Comparison of ENCODE assay signal across 8 cellular contexts in the genomic region with DNA sequence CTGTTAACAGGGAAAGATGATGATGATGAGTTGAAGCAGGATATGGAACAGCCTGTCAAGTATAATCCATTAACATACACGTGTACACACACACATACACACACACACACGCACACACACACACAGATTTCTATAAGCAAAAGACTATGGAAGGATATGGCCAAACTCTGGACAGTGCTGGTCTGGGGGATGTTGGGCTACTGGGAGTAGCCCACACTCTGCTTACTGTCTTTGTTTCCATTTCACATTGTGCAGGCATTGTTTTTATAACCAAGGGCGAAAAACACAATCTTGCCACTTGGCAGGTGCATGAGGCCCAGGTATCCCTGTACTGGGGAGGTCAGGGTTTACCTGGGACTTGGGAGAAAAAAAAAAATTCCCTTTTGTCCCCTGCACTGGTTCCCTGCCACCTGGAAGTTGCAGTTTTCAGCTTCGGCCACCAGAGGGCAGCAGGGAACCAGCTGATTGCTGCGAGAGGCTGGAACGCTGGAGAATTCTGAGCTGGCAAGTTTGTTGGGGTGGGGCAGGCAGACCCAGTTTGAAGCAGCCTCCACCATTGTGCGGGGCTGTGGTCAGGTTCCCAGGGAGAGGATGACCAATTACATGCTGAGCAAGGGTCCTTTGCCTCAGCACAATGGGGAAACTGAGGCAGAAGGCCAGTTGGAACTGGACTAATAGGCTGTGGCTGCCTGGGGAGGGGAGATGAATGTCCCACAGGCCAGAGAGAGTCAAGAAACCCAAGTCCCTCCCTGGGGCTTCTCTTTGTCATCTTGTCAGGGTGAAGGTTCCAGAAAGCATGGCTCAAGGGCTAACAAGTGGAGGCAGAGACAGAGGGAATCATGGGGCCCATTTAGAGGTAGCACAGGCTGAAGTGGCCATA. TPM values are rescaled to one million over a fixed set of nuclear protein-coding genes. Genes with fewer than 3 reads are reported as not detected.
A peak's percentile ranks its signal among the peaks of the same experiment; 100 is the strongest.
DNase-seq lines count a peak whose midpoint lies in the region; ATAC-seq and TF ChIP-seq lines count a peak whose summit lies in the region.

No MANE protein-coding gene starts in this region.

- no peaks in the 10 kb centered on the region for H3K79me2 ChIP-seq in osteoblast (ENCODE audit: insufficient read depth, low read length)

- H3K36me3 ChIP-seq in SJCRH30 (no peaks in the 10 kb centered on the region), gastroesophageal sphincter (no peaks in the 10 kb centered on the region), osteoblast (ENCODE audit: insufficient read depth, low read length) (no peaks in the 10 kb centered on the region), testis (ENCODE audit: low read depth, missing control alignments) (no peaks in the 10 kb centered on the region)

- H4K20me1 ChIP-seq in osteoblast (ENCODE audit: insufficient read depth, low read length): no peaks in the 10 kb centered on the region

- peaks cover 4% of the 10 kb centered on the region; the same call in 1 of the 2 replicates for H3K9me3 ChIP-seq in SJCRH30 (replicated peaks)
- peaks cover 0 to 9% (median 0%) of the 10 kb centered on the region in 3 donors for H3K9me3 ChIP-seq in gastroesophageal sphincter
- no peaks in the 10 kb centered on the region for H3K9me3 ChIP-seq in osteoblast (ENCODE audit: low read depth, low read length)
- H3K9me3 ChIP-seq in testis: no peaks in the 10 kb centered on the region

- TF ChIP-seq EP300 in gastroesophageal sphincter (IDR thresholded peaks at IDR 0.05): no peak

- H3K4me2 ChIP-seq in osteoblast (ENCODE audit: insufficient read depth, low read length): no peak overlapping the region

- ATAC-seq in gastroesophageal sphincter: peak; percentile 63
- ATAC-seq in HG02763 (IDR thresholded peaks at IDR 0.05; ENCODE audit: unreplicated experiment): no peak

- peaks cover 5% of the 10 kb centered on the region; the same call in 1 of the 2 replicates for H3K4me1 ChIP-seq in SJCRH30
- peaks cover 0 to 29% (median 15%) of the 10 kb centered on the region in 3 donors for H3K4me1 ChIP-seq in gastroesophageal sphincter
- H3K4me1 ChIP-seq in osteoblast (ENCODE audit: insufficient read depth, low read length): peaks cover 29% of the 10 kb centered on the region
- peaks cover 9% of the 10 kb centered on the region for H3K4me1 ChIP-seq in testis

- intact Hi-C loops in testis (cut with DNase I; ENCODE audit: low total_unique reads): no loop called here

- H3K4me3 ChIP-seq in SJCRH30 (no peak overlapping the region), gastroesophageal sphincter (no peak overlapping the region), osteoblast (ENCODE audit: insufficient read depth, low read length) (no peak overlapping the region), testis (no peak overlapping the region)

- DNase-seq in HT1080 (ENCODE audit: low read depth) (peak; percentile 64), SJCRH30 (peak; percentile 73 to 89), osteoblast (ENCODE audit: insufficient read length, low spot score, missing footprints) (peak; percentile 93), testis (peak; percentile 84)
- peak; percentile 92 for DNase-seq in activated effector memory CD4-positive, alpha-beta T cell treated with anti-CD3 and anti-CD28 coated beads, Interleukin-2, amount 50 U/mL, for 16 hours

- TF ChIP-seq POLR2A in gastroesophageal sphincter (IDR thresholded peaks at IDR 0.05) (no peak), testis (IDR thresholded peaks at IDR 0.05) (no peak)

- H3K27me3 ChIP-seq in SJCRH30: no peaks in the 10 kb centered on the region
- no peaks in the 10 kb centered on the region for H3K27me3 ChIP-seq in gastroesophageal sphincter
- no peaks in the 10 kb centered on the region for H3K27me3 ChIP-seq in osteoblast (ENCODE audit: insufficient read depth, low read length)
- no peaks in the 10 kb centered on the region for H3K27me3 ChIP-seq in testis

- TF ChIP-seq CTCF in GM12872 (IDR thresholded peaks at IDR 0.05; ENCODE audit: insufficient read depth, low read depth, low read length) (peak; percentile 93), gastroesophageal sphincter (IDR thresholded peaks at IDR 0.05) (peak in 3 of 4 experiments; percentile 96 to 99 (median 98)), osteoblast (IDR thresholded peaks at IDR 0.05; ENCODE audit: extremely low read depth, low read depth, low read length) (peak; percentile 94), testis (IDR thresholded peaks at IDR 0.05) (peak; percentile 97 to 99 (median 97))

- H2AFZ ChIP-seq in osteoblast (ENCODE audit: low read length): peak overlapping the region; percentile 23

- no peak overlapping the region for H3K27ac ChIP-seq in SJCRH30
- H3K27ac ChIP-seq in gastroesophageal sphincter: no peak overlapping the region
- peak overlapping the region; percentile 63 for H3K27ac ChIP-seq in osteoblast (ENCODE audit: low read depth, low read length)
- H3K27ac ChIP-seq in testis: no peak overlapping the region

- 19 to 21% methylated on average over 3 of the region's 7 CpGs for WGBS in gastroesophageal sphincter (ENCODE audit: low coverage in 1 of 2), 2 donors
- WGBS in testis, 2 donors: 12% methylated on average over 7 of the region's 7 CpGs

RNA-seq across cellular contexts. Expression of a gene that starts 27.3 kb away (rescaled TPM):
- total RNA-seq in HT1080 (2014; rRNA removed; shearing (Covaris generic)): 65.0 and 86.7 TPM in 2 replicates
- 110 and 112 TPM in 2 replicates for polyA plus RNA-seq in HT1080 (2015; cell fraction: cytosol; rRNA removed)
- 81.6 and 86.9 TPM in 2 replicates for polyA plus RNA-seq in HT1080 (2015; cell fraction: nucleus; rRNA removed)
- total RNA-seq in SJCRH30 (2014; rRNA removed; shearing (Covaris generic)): 98.8 and 103 TPM in 2 replicates
- total RNA-seq in gastroesophageal sphincter: 10 to 100 TPM; 16.5 to 38.0 (median 22.8) TPM
- 37.7 and 39.1 TPM in 2 replicates for total RNA-seq in osteoblast
- 100 to 1,000 TPM in 1 of 2 donors, 10 to 100 TPM in 1; 82.1 to 106 TPM for total RNA-seq in testis
- 80.1 TPM for polyA plus RNA-seq in testis (ENCODE audit: insufficient read depth, low read depth, low replicate concordance)
